In genomic region chr1:54658164-54658913, GRCh38 we compare ENCODE assay signal across 9 cellular contexts. TPM values are rescaled to one million over a fixed set of nuclear protein-coding genes. Genes with fewer than 3 reads are reported as not detected.
"Had no signal": no experiment of that assay in that cellular context is flagged by ENCODE, and none has a peak within 500 bp of the region (broad histone marks: within the 10 kb centered on the region; RNA-seq: fewer than 3 reads in every experiment).

No MANE protein-coding gene starts in this region.

- H3K4me3 ChIP-seq: GM23248, HAP-1 had no signal

- H3K9ac ChIP-seq: GM23248 had no signal

- H3K27ac ChIP-seq: GM23248 had no signal

- H3K36me3 ChIP-seq: HAP-1 had no signal

- H3K9me3 ChIP-seq: HAP-1 had no signal

- DNase-seq: GM23248, GOT3, H7, HFFc6, KG1 had no signal

RNA-seq across cellular contexts. Expression of gene MROH7, which starts 16.8 kb away (rescaled TPM):
- total RNA-seq: H4 had no signal
- polyA plus RNA-seq: IgD-negative memory B cell had no signal

RNA-seq across cellular contexts. Expression of gene FAM151A, which starts 35.0 kb away (rescaled TPM):
- total RNA-seq: GM23248, H4, H7, HFFc6, HT-29 had no signal
- polyA plus RNA-seq: IgD-negative memory B cell had no signal
